10 cellular contexts compared by ENCODE assay signal in the genomic region with DNA sequence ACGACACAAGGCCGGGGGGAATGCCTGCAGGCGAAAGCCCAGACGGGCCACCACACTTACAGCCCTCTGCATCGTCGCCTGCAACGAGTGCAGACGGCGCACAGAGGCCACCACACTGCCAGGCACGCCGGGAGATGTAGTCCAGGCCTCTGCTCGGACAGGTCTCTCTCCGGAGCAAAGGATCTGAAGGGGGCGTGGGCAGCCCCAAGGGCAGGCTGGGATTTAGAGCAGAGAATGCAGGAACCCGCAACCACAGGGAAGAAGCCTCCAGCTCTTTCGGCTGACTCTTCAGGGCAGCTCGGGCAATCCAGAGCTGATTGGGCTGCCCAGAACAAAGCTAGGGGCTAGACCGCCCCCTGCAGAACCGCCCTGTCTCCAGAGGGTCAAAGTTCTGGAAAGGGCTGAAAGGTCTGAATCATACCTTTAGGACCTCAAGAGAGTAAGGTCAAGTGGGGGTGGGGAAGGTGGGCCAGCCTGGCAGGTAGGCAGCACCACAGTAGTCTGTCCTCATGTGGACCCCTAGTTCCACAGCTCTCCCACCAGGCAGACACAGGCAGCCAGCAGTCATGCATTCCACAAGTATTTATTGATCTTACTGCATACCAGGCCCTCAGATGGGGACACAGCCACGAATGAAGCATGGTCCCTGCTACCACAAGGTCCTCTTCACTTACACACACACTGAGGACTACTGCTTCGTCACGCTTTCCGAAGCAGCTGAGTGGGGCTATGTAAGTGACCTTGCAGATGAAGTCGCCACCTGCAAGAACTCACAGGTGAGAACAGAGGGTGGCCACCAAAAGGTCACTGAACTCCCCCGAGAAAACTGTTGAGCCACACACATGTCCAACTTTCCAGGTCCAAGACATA. TPM values are rescaled to one million over a fixed set of nuclear protein-coding genes. Genes with fewer than 3 reads are reported as not detected.
A peak's percentile ranks its signal among the peaks of the same experiment; 100 is the strongest.
DNase-seq lines count a peak whose midpoint lies in the region; ATAC-seq and TF ChIP-seq lines count a peak whose summit lies in the region.
"Had no signal": no experiment of that assay in that cellular context is flagged by ENCODE, and none has a peak within 500 bp of the region (broad histone marks: within the 10 kb centered on the region; RNA-seq: fewer than 3 reads in every experiment).

TSS of gene AMT (minus strand) at position 95 of the 870 bp plus-strand sequence. CDS start at position 72, 23 bp downstream.

- peak within 1 kb of the TSS; percentile 81 for H3K27ac ChIP-seq in ectodermal cell (ENCODE audit: insufficient read depth, low read depth, low read length, poor library complexity, severe bottlenecking)
- H3K27ac ChIP-seq in right lobe of liver, result peak within 1 kb of the TSS in 2 of 3 donors; percentile 42 to 75
- H3K27ac ChIP-seq in suprapubic skin, result no peak within 1 kb of the TSS
- H3K27ac ChIP-seq: 22Rv1 had no signal

- DNase-seq in NCI-H1105 treated with DMSO at 0.1 percent for 48 hours (lab: John Stamatoyannopoulos, UW) (peak; percentile 9), NCI-H1105 (lab: John Stamatoyannopoulos, UW) (no peak), right lobe of liver (peak; percentile 71 to 85 (median 85)), suprapubic skin (ENCODE audit: low spot score in 2 of 2) (no peak), NCI-H69 (lab: John Stamatoyannopoulos, UW) (no peak), osteocyte (ENCODE audit: extremely low spot score, unreplicated experiment) (no peak)
- DNase-seq in central memory CD4-positive, alpha-beta T cell, result no peak
- DNase-seq: activated effector memory CD4-positive, alpha-beta T cell treated with anti-CD3 and anti-CD28 coated beads, Interleukin-2, amount 50 U/mL, for 16 hours had no signal

- peaks cover 14% of the 10 kb centered on the region for H3K36me3 Mint-ChIP-seq in osteocyte (ENCODE audit: unreplicated experiment)

- H3K36me3 ChIP-seq in ectodermal cell (ENCODE audit: control insufficient read depth, insufficient read depth, low read length) (no peaks in the 10 kb centered on the region), right lobe of liver (peaks cover 0 to 15% (median 5%) of the 10 kb centered on the region in 4 donors), suprapubic skin (peaks cover 15% of the 10 kb centered on the region)

- peak; percentile 83 to 93 (median 92) for ATAC-seq in right lobe of liver

- H3K27me3 Mint-ChIP-seq in osteocyte (ENCODE audit: unreplicated experiment), result no peaks in the 10 kb centered on the region

- TF ChIP-seq EP300 in suprapubic skin (IDR thresholded peaks at IDR 0.05), result no peak

- intact Hi-C loops in right lobe of liver (cut with DNase I), result no loop called here

- no peaks in the 10 kb centered on the region for H3K27me3 ChIP-seq in ectodermal cell (ENCODE audit: control insufficient read depth, insufficient read depth, low read length, poor library complexity, severe bottlenecking)
- H3K27me3 ChIP-seq in right lobe of liver, result no peaks in the 10 kb centered on the region
- H3K27me3 ChIP-seq in suprapubic skin, result no peaks in the 10 kb centered on the region

- H3K4me3 Mint-ChIP-seq in osteocyte (ENCODE audit: unreplicated experiment), result no peak within 1 kb of the TSS

- H3K9me3 ChIP-seq in ectodermal cell (ENCODE audit: control insufficient read depth, low read length) (no peaks in the 10 kb centered on the region), right lobe of liver (no peaks in the 10 kb centered on the region), suprapubic skin (no peaks in the 10 kb centered on the region)

- TF ChIP-seq POLR2A in right lobe of liver (IDR thresholded peaks at IDR 0.05), result peak; percentile 17
- no peak for TF ChIP-seq POLR2A in suprapubic skin (IDR thresholded peaks at IDR 0.05)

- TF ChIP-seq CTCF in right lobe of liver (IDR thresholded peaks at IDR 0.05) (no peak), suprapubic skin (IDR thresholded peaks at IDR 0.05) (no peak), osteocyte (IDR thresholded peaks at IDR 0.05) (no peak)

- H3K4me1 ChIP-seq in ectodermal cell (ENCODE audit: control insufficient read depth, insufficient read depth, low read length), result peaks cover 4% of the 10 kb centered on the region
- peaks cover 0 to 28% (median 6%) of the 10 kb centered on the region in 4 donors for H3K4me1 ChIP-seq in right lobe of liver
- H3K4me1 ChIP-seq in suprapubic skin, result peaks cover 20% of the 10 kb centered on the region

- no peak within 1 kb of the TSS for H3K27ac Mint-ChIP-seq in osteocyte (ENCODE audit: unreplicated experiment)

- H3K4me3 ChIP-seq in ectodermal cell (ENCODE audit: insufficient read depth, low read depth, low read length), result peak within 1 kb of the TSS; percentile 63
- H3K4me3 ChIP-seq in right lobe of liver, result peak within 1 kb of the TSS; percentile 38 to 64 (median 54)
- peak within 1 kb of the TSS; percentile 6 for H3K4me3 ChIP-seq in suprapubic skin

- WGBS in ectodermal cell, 2 experiments, result 44 to 46% methylated on average over 25 of the region's 25 CpGs
- 25% methylated on average over 13 of the region's 25 CpGs for WGBS in right lobe of liver (ENCODE audit: insufficient coverage, low coverage, low lambda C conversion rate, missing lambda C conversion rate)
- 89% methylated on average over 4 of the region's 25 CpGs for WGBS in suprapubic skin

- H3K9me3 Mint-ChIP-seq in osteocyte (ENCODE audit: unreplicated experiment), result no peaks in the 10 kb centered on the region

- peaks cover 5% of the 10 kb centered on the region for H3K4me1 Mint-ChIP-seq in osteocyte (ENCODE audit: unreplicated experiment)

RNA-seq across cellular contexts. Expression of gene AMT, which starts in this region (rescaled TPM):
- polyA plus RNA-seq in ectodermal cell (2013, experiment 1 of 4), result 27.6 TPM
- 24.0 TPM for polyA plus RNA-seq in ectodermal cell (2013, experiment 2 of 4)
- polyA plus RNA-seq in ectodermal cell (2013, experiment 3 of 4), result 29.3 TPM
- polyA plus RNA-seq in ectodermal cell (2013, experiment 4 of 4), result 24.2 TPM
- 10 to 100 TPM in 5 of 6 experiments, 1 to 10 TPM in 1; 8.4 to 52.0 (median 31.3) TPM for total RNA-seq in right lobe of liver
- 10 to 100 TPM in 1 of 4 donors, 1 to 10 TPM in 3; 2.2 to 17.3 (median 5.0) TPM for total RNA-seq in suprapubic skin
- total RNA-seq in osteocyte, result 8.0 and 9.4 TPM in 2 replicates

Comparison
In these comparisons a context has a peak if more than half of its experiments do, and no peak if none do; other contexts are left out.
1. DNase-seq: peak in NCI-H1105 treated with DMSO at 0.1 percent for 48 hours (single experiment) and right lobe of liver (3 of 3); none in NCI-H1105 (single experiment), suprapubic skin (0 of 2), NCI-H69 (single experiment), central memory CD4-positive, alpha-beta T cell (single experiment) and osteocyte (single experiment).
2. H3K4me3 ChIP-seq: peak in every context shown above with its lines; median percentile 63 in ectodermal cell; 54 in right lobe of liver; 6 in suprapubic skin.